ENCODE assay signal across 16 cellular contexts in genomic region chr17:76309461-76309860, GRCh38. TPM values are rescaled to one million over a fixed set of nuclear protein-coding genes. Genes with fewer than 3 reads are reported as not detected.
A peak's percentile ranks its signal among the peaks of the same experiment; 100 is the strongest.
DNase-seq lines count a peak whose midpoint lies in the region; ATAC-seq and TF ChIP-seq lines count a peak whose summit lies in the region.
"Had no signal": no experiment of that assay in that cellular context is flagged by ENCODE, and none has a peak within 500 bp of the region (broad histone marks: within the 10 kb centered on the region; RNA-seq: fewer than 3 reads in every experiment).

No MANE protein-coding gene starts in this region.

- BruUV-seq in HCT116 (replicated peaks; lab: Mats Ljungman, UMichigan) (TSS peak; percentile 43), OCI-LY7 (replicated peaks; lab: Mats Ljungman, UMichigan) (no TSS peak)

- RAD21 ChIA-PET in HCT116 (lab: Charles Lee; ENCODE audit: low non-redundant PET in 1 of 2, low total read pairs in 2 of 2, uncharacterized antibody in 2 of 2, unreplicated experiment in 2 of 2) = no interaction called here

- H3K9me3 Mint-ChIP-seq in stimulated activated naive B cell treated with anti-CD40 and anti-IgM and Interleukin-4, amounts not matched to agents 10 μg/mL and 1 μg/mL and 100 μg/mL, for 72 hours = no peaks in the 10 kb centered on the region
- no peaks in the 10 kb centered on the region for H3K9me3 Mint-ChIP-seq in activated CD8-positive, alpha-beta memory T cell treated with anti-CD3 and anti-CD28 coated beads, Interleukin-2, amount 10 ng/mL, durations not matched to agents 7 days and 5 days (ENCODE audit: low read depth)
- H3K9me3 Mint-ChIP-seq: CD4-positive, alpha-beta memory T cell; IgD-negative memory B cell had no signal

- ATAC-seq in HCT116 (no peak), left ventricle myocardium superior (no peak)
- peak; percentile 53 to 74 for ATAC-seq in stimulated activated naive B cell treated with anti-CD40 and anti-IgM and Interleukin-4, amounts not matched to agents 10 μg/mL and 1 μg/mL and 100 μg/mL, for 72 hours (replicated peaks)
- no peak for ATAC-seq in activated CD8-positive, alpha-beta memory T cell treated with anti-CD3 and anti-CD28 coated beads, Interleukin-2, amount 10 ng/mL, durations not matched to agents 7 days and 5 days

- H3K36me3 ChIP-seq in HCT116 (ENCODE audit: control insufficient read depth in 1 of 2, insufficient read depth in 2 of 2, low read length in 2 of 2) (peaks cover 13 to 21% of the 10 kb centered on the region in 2 experiments; a peak in 3 of 4 replicates), OCI-LY7 (ENCODE audit: insufficient read depth, low read length) (peaks cover 50% of the 10 kb centered on the region)

- H3K4me2 ChIP-seq in HCT116 (ENCODE audit: low read length) = no peak overlapping the region
- H3K4me2 ChIP-seq in OCI-LY7 (ENCODE audit: low read length) = peak overlapping the region; percentile 29; the same call in 1 of the 2 replicates
- H3K4me2 ChIP-seq: BLaER1 had no signal

- H3K4me1 ChIP-seq in HCT116 (ENCODE audit: control insufficient read depth in 1 of 2, insufficient read depth in 2 of 2, low read length in 2 of 2) (no peaks in the 10 kb centered on the region), OCI-LY7 (ENCODE audit: insufficient read depth, low read length, poor library complexity, severe bottlenecking) (peaks cover 12% of the 10 kb centered on the region)
- H3K4me1 ChIP-seq: BLaER1 had no signal

- DNase-seq in HCT116 (ENCODE audit: low read depth, low spot score) = no peak
- DNase-seq in OCI-LY7 (ENCODE audit: low spot score) = peak; percentile 75
- DNase-seq in glomerular visceral epithelial cell (ENCODE audit: extremely low spot score) = peak; percentile 24
- DNase-seq in stimulated activated naive B cell treated with anti-CD40 and anti-IgM and Interleukin-4, amounts not matched to agents 10 μg/mL and 1 μg/mL and 100 μg/mL, for 72 hours = no peak
- DNase-seq in COLO668 (lab: John Stamatoyannopoulos, UW; ENCODE audit: unreplicated experiment) = no peak
- DNase-seq in left ventricle myocardium superior = no peak
- no peak for DNase-seq in activated CD8-positive, alpha-beta memory T cell treated with anti-CD3 and anti-CD28 coated beads, Interleukin-2, amount 10 ng/mL, durations not matched to agents 7 days and 5 days
- DNase-seq: Calu3; CD4-positive, alpha-beta memory T cell; DMS79 treated with DMSO at 0.1 percent for 48 hours; GF-D8; GOT3; H7 had no signal

- no peaks in the 10 kb centered on the region for H3K79me2 ChIP-seq in HCT116 (ENCODE audit: insufficient read depth, low read length)
- H3K79me2 ChIP-seq in OCI-LY7 (ENCODE audit: insufficient read depth, low read depth, low read length) = no peaks in the 10 kb centered on the region

- POLR2A ChIA-PET in HCT116 (lab: Charles Lee) (no interaction called here), OCI-LY7 (lab: Charles Lee) (interaction anchor here (0.6 to 2.0 kb wide), 4 partner anchors 43 to 195 kb away, joined by 4 to 5 read pairs (median 4); no protein-coding TSS in a partner anchor)

- no peaks in the 10 kb centered on the region for H3K9me3 ChIP-seq in HCT116 (ENCODE audit: control insufficient read depth in 1 of 2, insufficient read depth in 1 of 2, low read depth in 1 of 2, low read length in 2 of 2)
- no peaks in the 10 kb centered on the region for H3K9me3 ChIP-seq in OCI-LY7 (ENCODE audit: low read length)
- H3K9me3 ChIP-seq: BLaER1 had no signal

- H3K4me1 Mint-ChIP-seq in stimulated activated naive B cell treated with anti-CD40 and anti-IgM and Interleukin-4, amounts not matched to agents 10 μg/mL and 1 μg/mL and 100 μg/mL, for 72 hours = peaks cover 0 to 4% of the 10 kb centered on the region in 2 donors
- no peaks in the 10 kb centered on the region for H3K4me1 Mint-ChIP-seq in activated CD8-positive, alpha-beta memory T cell treated with anti-CD3 and anti-CD28 coated beads, Interleukin-2, amount 10 ng/mL, durations not matched to agents 7 days and 5 days
- H3K4me1 Mint-ChIP-seq: CD14-positive monocyte had no signal

- intact Hi-C loops in HCT116 (cut with micrococcal nuclease) = no loop called here
- intact Hi-C loops in OCI-LY7 (cut with micrococcal nuclease; ENCODE audit: unreplicated experiment) = no loop called here
- intact Hi-C loops in left ventricle myocardium superior (cut with micrococcal nuclease) = loop anchor here (5.0 kb wide), 1 partner anchor 33 kb away; no protein-coding TSS in a partner anchor

- TF ChIP-seq RAD21 in HCT116 (IDR thresholded peaks at IDR 0.05; ENCODE audit: low read depth) = no peak

- no peak overlapping the region for H3K27ac ChIP-seq in HCT116 (ENCODE audit: low read depth, low read length)
- H3K27ac ChIP-seq in OCI-LY7 (ENCODE audit: low read depth, low read length, poor library complexity, severe bottlenecking) = peak overlapping the region; percentile 24
- H3K27ac ChIP-seq: BLaER1 had no signal

- no peaks in the 10 kb centered on the region for H3K9me2 ChIP-seq in HCT116 (ENCODE audit: insufficient read depth)
- no peaks in the 10 kb centered on the region for H3K9me2 ChIP-seq in OCI-LY7 (ENCODE audit: insufficient read depth, low read length)

- H3K36me3 Mint-ChIP-seq in stimulated activated naive B cell treated with anti-CD40 and anti-IgM and Interleukin-4, amounts not matched to agents 10 μg/mL and 1 μg/mL and 100 μg/mL, for 72 hours = peaks cover 3 to 24% of the 10 kb centered on the region in 2 donors
- peaks cover 13% of the 10 kb centered on the region for H3K36me3 Mint-ChIP-seq in activated CD8-positive, alpha-beta memory T cell treated with anti-CD3 and anti-CD28 coated beads, Interleukin-2, amount 10 ng/mL, durations not matched to agents 7 days and 5 days

- no peaks in the 10 kb centered on the region for H3K27me3 ChIP-seq in HCT116 (ENCODE audit: insufficient read depth, low read length)
- H3K27me3 ChIP-seq: BLaER1 had no signal

- H3K4me3 Mint-ChIP-seq in stimulated activated naive B cell treated with anti-CD40 and anti-IgM and Interleukin-4, amounts not matched to agents 10 μg/mL and 1 μg/mL and 100 μg/mL, for 72 hours = no peak overlapping the region
- H3K4me3 Mint-ChIP-seq in activated CD8-positive, alpha-beta memory T cell treated with anti-CD3 and anti-CD28 coated beads, Interleukin-2, amount 10 ng/mL, durations not matched to agents 7 days and 5 days = no peak overlapping the region
- H3K4me3 Mint-ChIP-seq: CD14-positive monocyte; CD4-positive, alpha-beta memory T cell; IgD-negative memory B cell had no signal

- H2AFZ ChIP-seq in HCT116 (ENCODE audit: low read depth, low read length, poor library complexity, severe bottlenecking) = no peak overlapping the region
- H2AFZ ChIP-seq in OCI-LY7 (ENCODE audit: low read length) = no peak overlapping the region

- TF ChIP-seq CTCF in HCT116 (IDR thresholded peaks at IDR 0.05 in 2 of 3, conservative IDR thresholded peaks at IDR 0.05 in 1 of 3; ENCODE audit: borderline replicate concordance in 1 of 3, insufficient read depth in 1 of 3, low read depth in 2 of 3, low read length in 2 of 3) = no peak
- no peak for TF ChIP-seq CTCF in OCI-LY7 (conservative IDR thresholded peaks at IDR 0.05; ENCODE audit: low read length)

- H3K27ac Mint-ChIP-seq in stimulated activated naive B cell treated with anti-CD40 and anti-IgM and Interleukin-4, amounts not matched to agents 10 μg/mL and 1 μg/mL and 100 μg/mL, for 72 hours = peak overlapping the region; percentile 40
- H3K27ac Mint-ChIP-seq in activated CD8-positive, alpha-beta memory T cell treated with anti-CD3 and anti-CD28 coated beads, Interleukin-2, amount 10 ng/mL, durations not matched to agents 7 days and 5 days = no peak overlapping the region
- H3K27ac Mint-ChIP-seq: IgD-negative memory B cell had no signal

- H4K20me1 ChIP-seq in HCT116 (ENCODE audit: insufficient read depth) (no peaks in the 10 kb centered on the region), OCI-LY7 (ENCODE audit: insufficient read depth, low read length) (no peaks in the 10 kb centered on the region)
- H4K20me1 ChIP-seq: BLaER1 had no signal

- TF ChIP-seq POLR2A in HCT116 (IDR thresholded peaks at IDR 0.05; ENCODE audit: borderline replicate concordance, extremely low read depth, insufficient read depth, insufficient read length) = no peak

- H3K9ac ChIP-seq in HCT116 (ENCODE audit: low read length) = no peak overlapping the region
- H3K9ac ChIP-seq: BLaER1 had no signal

- CTCF ChIA-PET in HCT116 (lab: Charles Lee) = no interaction called here
- CTCF ChIA-PET in OCI-LY7 (lab: Charles Lee; ENCODE audit: unreplicated experiment) = interaction anchor here (0.8 kb wide), 1 partner anchor 185 kb away, joined by 4 read pairs; no protein-coding TSS in a partner anchor
- CTCF ChIA-PET in activated CD8-positive, alpha-beta memory T cell treated with anti-CD3 and anti-CD28 coated beads, Interleukin-2, amount 10 ng/mL, durations not matched to agents 7 days and 5 days (lab: Charles Lee) = interaction anchor here (1.1 to 2.8 kb wide), 5 partner anchors 11 to 99 kb away, joined by 3 to 20 read pairs (median 3); partner anchors contain the start of gene SPHK1

- H3K27me3 Mint-ChIP-seq in stimulated activated naive B cell treated with anti-CD40 and anti-IgM and Interleukin-4, amounts not matched to agents 10 μg/mL and 1 μg/mL and 100 μg/mL, for 72 hours = no peaks in the 10 kb centered on the region
- H3K27me3 Mint-ChIP-seq in activated CD8-positive, alpha-beta memory T cell treated with anti-CD3 and anti-CD28 coated beads, Interleukin-2, amount 10 ng/mL, durations not matched to agents 7 days and 5 days = no peaks in the 10 kb centered on the region
- H3K27me3 Mint-ChIP-seq: CD4-positive, alpha-beta memory T cell; IgD-negative memory B cell had no signal

- H3K4me3 ChIP-seq in HCT116 (replicated peaks in 1 of 2; ENCODE audit: low read depth in 1 of 2, low read length in 2 of 2) (no peak overlapping the region), OCI-LY7 (ENCODE audit: low read depth, low read length, poor library complexity, severe bottlenecking) (no peak overlapping the region)
- H3K4me3 ChIP-seq: BLaER1 had no signal

RNA-seq across cellular contexts. Expression of gene QRICH2, which starts 1.4 kb away (rescaled TPM):
- total RNA-seq in HCT116 (2021; ENCODE audit: unreplicated experiment) (4.9 TPM), OCI-LY7 (2022) (5.7 and 7.2 TPM in 2 replicates), left ventricle myocardium superior (2.7 TPM)
- 2.5 and 3.3 TPM in 2 replicates for polyA plus RNA-seq in HCT116 (2012)
- total RNA-seq in OCI-LY7 (2014; rRNA removed; shearing (Covaris generic)) = 6.7 and 9.4 TPM in 2 replicates
- total RNA-seq in activated CD8-positive, alpha-beta memory T cell treated with anti-CD3 and anti-CD28 coated beads, Interleukin-2, amount 10 ng/mL, durations not matched to agents 7 days and 5 days = 1 to 10 TPM; 3.8 to 5.8 TPM

RNA-seq across cellular contexts. Expression of gene PRPSAP1, which starts 44.3 kb away (rescaled TPM):
- total RNA-seq in HCT116 (2021; ENCODE audit: unreplicated experiment) (81.4 TPM), OCI-LY7 (2022) (111 and 130 TPM in 2 replicates), left ventricle myocardium superior (38.8 TPM)
- polyA plus RNA-seq in HCT116 (2012) = 78.6 and 90.4 TPM in 2 replicates
- total RNA-seq in OCI-LY7 (2014; rRNA removed; shearing (Covaris generic)) = 52.6 and 53.3 TPM in 2 replicates
- 10 to 100 TPM; 63.9 to 64.7 TPM for total RNA-seq in activated CD8-positive, alpha-beta memory T cell treated with anti-CD3 and anti-CD28 coated beads, Interleukin-2, amount 10 ng/mL, durations not matched to agents 7 days and 5 days

RNA-seq across cellular contexts. Expression of gene UBALD2, which starts 44.3 kb away (rescaled TPM):
- total RNA-seq in HCT116 (2021; ENCODE audit: unreplicated experiment) (94.3 TPM), OCI-LY7 (2022) (238 and 305 TPM in 2 replicates), left ventricle myocardium superior (35.4 TPM)
- 148 and 150 TPM in 2 replicates for polyA plus RNA-seq in HCT116 (2012)
- 70.9 and 86.4 TPM in 2 replicates for total RNA-seq in OCI-LY7 (2014; rRNA removed; shearing (Covaris generic))
- 100 to 1,000 TPM; 260 to 406 TPM for total RNA-seq in activated CD8-positive, alpha-beta memory T cell treated with anti-CD3 and anti-CD28 coated beads, Interleukin-2, amount 10 ng/mL, durations not matched to agents 7 days and 5 days

Comparison
In these comparisons a context has a peak if more than half of its experiments do, and no peak if none do; other contexts are left out.
1. ATAC-seq: peak in stimulated activated naive B cell treated with anti-CD40 and anti-IgM and Interleukin-4, amounts not matched to agents 10 μg/mL and 1 μg/mL and 100 μg/mL, for 72 hours (2 of 2); none in HCT116 (single experiment), left ventricle myocardium superior (single experiment) and activated CD8-positive, alpha-beta memory T cell treated with anti-CD3 and anti-CD28 coated beads, Interleukin-2, amount 10 ng/mL, durations not matched to agents 7 days and 5 days (single experiment).
2. DNase-seq: peak in OCI-LY7 (single experiment) and glomerular visceral epithelial cell (single experiment); none in HCT116 (single experiment), stimulated activated naive B cell treated with anti-CD40 and anti-IgM and Interleukin-4, amounts not matched to agents 10 μg/mL and 1 μg/mL and 100 μg/mL, for 72 hours (single experiment), COLO668 (single experiment), left ventricle myocardium superior (single experiment) and activated CD8-positive, alpha-beta memory T cell treated with anti-CD3 and anti-CD28 coated beads, Interleukin-2, amount 10 ng/mL, durations not matched to agents 7 days and 5 days (single experiment).